In the genomic region with DNA sequence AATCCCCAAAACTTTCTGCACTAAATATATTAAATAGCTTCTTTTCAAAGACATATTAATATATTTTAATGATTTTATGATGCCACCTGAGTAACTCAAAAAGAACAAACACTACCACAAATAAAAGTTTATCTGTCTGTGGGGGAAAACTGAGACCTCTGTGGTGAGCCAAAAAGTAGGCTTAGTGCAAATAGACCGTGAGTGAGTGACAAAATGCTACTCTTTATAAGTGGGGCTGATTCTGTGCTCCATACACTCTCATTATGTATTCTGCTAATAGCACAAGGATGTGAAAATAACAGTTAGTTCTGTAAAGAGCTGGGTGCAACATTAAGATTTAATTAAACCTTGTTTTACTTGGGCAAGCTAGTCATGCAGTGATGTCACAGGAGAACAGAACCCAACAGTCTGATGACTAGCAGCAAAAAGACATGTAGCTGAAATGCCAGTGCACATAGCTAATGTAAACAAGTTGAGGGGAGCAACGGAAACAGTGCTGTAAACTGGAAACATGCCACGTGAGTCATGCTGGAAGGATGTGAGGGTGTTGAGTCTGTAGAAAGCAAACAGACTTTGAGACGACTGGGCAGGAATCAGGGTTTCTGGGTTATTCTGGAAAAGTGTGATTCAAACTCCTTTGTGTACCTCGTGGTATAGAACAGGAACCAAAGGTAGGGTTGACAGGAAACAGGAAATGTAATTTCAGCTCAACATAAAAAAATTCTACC, we compare ENCODE assay signal across 8 cellular contexts.
DNase-seq lines count a peak whose midpoint lies in the region; TF ChIP-seq lines count a peak whose summit lies in the region.

No MANE protein-coding gene starts in this region.

- TF ChIP-seq POLR2A in uterus (IDR thresholded peaks at IDR 0.05) = no peak

- H3K4me3 ChIP-seq in foreskin fibroblast (ENCODE audit: low read depth in 1 of 2, low read length in 2 of 2) (no peak overlapping the region), retinal pigment epithelial cell (ENCODE audit: low read length) (no peak overlapping the region), uterus (no peak overlapping the region)

- H3K27ac ChIP-seq in uterus = no peak overlapping the region

- H3K9me3 ChIP-seq in uterus = no peaks in the 10 kb centered on the region

- no peak for TF ChIP-seq CTCF in foreskin fibroblast (IDR thresholded peaks at IDR 0.05; ENCODE audit: low read depth, low read length)
- TF ChIP-seq CTCF in retinal pigment epithelial cell (conservative IDR thresholded peaks at IDR 0.05; ENCODE audit: low read depth, low read length) = no peak
- no peak for TF ChIP-seq CTCF in uterus (IDR thresholded peaks at IDR 0.05)

- H3K36me3 ChIP-seq in uterus = no peaks in the 10 kb centered on the region

- no peaks in the 10 kb centered on the region for H3K4me1 ChIP-seq in uterus

- H3K27me3 ChIP-seq in uterus = no peaks in the 10 kb centered on the region

- DNase-seq in GOT3 (lab: John Stamatoyannopoulos, UW) (peak; percentile 27), SHP77 (lab: John Stamatoyannopoulos, UW) (peak; percentile 17 to 21), foreskin fibroblast (peak; percentile 99), retinal pigment epithelial cell (ENCODE audit: low read depth) (peak; percentile 100), uterus (no peak), cerebellum (ENCODE audit: low spot score) (no peak)
- DNase-seq in stimulated activated CD8-positive, alpha-beta memory T cell treated with anti-CD3 and anti-CD28 coated beads, Interleukin-4, amount 100 ng/mL, for 48 hours = no peak
- no peak for DNase-seq in activated CD4-positive, CD25-positive, alpha-beta regulatory T cell treated with anti-CD3 and anti-CD28 coated beads, Interleukin-2, amount 50 U/mL, for 72 hours

- intact Hi-C loops in uterus (cut with DNase I; ENCODE audit: low total_unique reads) = no loop called here

Comparison
In these comparisons a context has a peak if more than half of its experiments do, and no peak if none do; other contexts are left out.
1. DNase-seq: peak in GOT3 (single experiment), SHP77 (2 of 2), foreskin fibroblast (2 of 2) and retinal pigment epithelial cell (single experiment); none in uterus (0 of 2), stimulated activated CD8-positive, alpha-beta memory T cell treated with anti-CD3 and anti-CD28 coated beads, Interleukin-4, amount 100 ng/mL, for 48 hours (single experiment), activated CD4-positive, CD25-positive, alpha-beta regulatory T cell treated with anti-CD3 and anti-CD28 coated beads, Interleukin-2, amount 50 U/mL, for 72 hours (single experiment) and cerebellum (single experiment).